Comparison of ENCODE assay signal across 8 cellular contexts in the genomic region with DNA sequence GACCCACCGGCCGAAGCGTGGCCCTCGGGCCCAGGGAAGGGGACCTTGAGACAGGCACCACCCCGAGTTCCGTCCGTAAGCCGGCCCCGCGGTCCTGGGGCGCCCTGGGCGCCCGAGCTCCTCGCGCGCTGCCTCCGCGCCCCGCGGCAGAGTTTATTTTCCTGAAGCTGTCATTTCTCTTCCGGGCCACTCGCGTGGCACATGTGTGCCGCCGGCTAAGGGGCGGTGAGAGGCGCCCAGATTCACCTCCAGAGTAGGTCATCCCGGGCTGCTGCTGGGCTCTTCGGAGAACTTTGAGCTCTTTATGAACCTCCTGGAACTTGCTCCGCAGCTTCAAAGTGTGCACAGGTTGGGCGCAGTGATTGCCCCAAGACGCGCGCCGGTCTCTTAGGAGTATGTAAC. TPM values are rescaled to one million over a fixed set of nuclear protein-coding genes. Genes with fewer than 3 reads are reported as not detected.
DNase-seq lines count a peak whose midpoint lies in the region; ATAC-seq and TF ChIP-seq lines count a peak whose summit lies in the region.

No MANE protein-coding gene starts in this region.

- peak overlapping the region; percentile 48 to 93 (median 84) for H3K27ac Mint-ChIP-seq in naive thymus-derived CD8-positive, alpha-beta T cell

- no peaks in the 10 kb centered on the region for H3K27me3 ChIP-seq in aorta (ENCODE audit: control insufficient read depth in 1 of 2, insufficient read depth in 2 of 2, low read length in 1 of 2)

- H3K4me3 Mint-ChIP-seq in naive thymus-derived CD8-positive, alpha-beta T cell, result peak overlapping the region; percentile 80 to 89 (median 86)

- peak overlapping the region; percentile 49; the same call in 1 of the 2 replicates for H3K27ac ChIP-seq in VCaP
- H3K27ac ChIP-seq in aorta (ENCODE audit: low read depth in 1 of 2, low read length in 2 of 2), result peak overlapping the region in 1 of 2 donors; percentile 14

- H3K9me3 Mint-ChIP-seq in naive thymus-derived CD8-positive, alpha-beta T cell, result no peaks in the 10 kb centered on the region

- no peaks in the 10 kb centered on the region for H3K27me3 Mint-ChIP-seq in naive thymus-derived CD8-positive, alpha-beta T cell

- H3K4me3 ChIP-seq in aorta (ENCODE audit: low read length in 2 of 2), result peak overlapping the region; percentile 80

- TF ChIP-seq CTCF in VCaP (conservative IDR thresholded peaks at IDR 0.05), result no peak

- intact Hi-C loops in aorta (cut with DNase I), result loop anchor here (2.0 to 5.0 kb wide), 3 partner anchors 136 to 803 kb away; partner anchors contain the start of genes CTU2 (in 2 of the 2), RNF166 (in 2 of the 2) and KLHDC4 (in 1 of the 2)

- peaks cover 0 to 3% of the 10 kb centered on the region in 2 donors for H3K4me1 ChIP-seq in aorta (ENCODE audit: control insufficient read depth in 1 of 2, insufficient read depth in 2 of 2, low read length in 2 of 2)

- peak; percentile 17 for ATAC-seq in GM18870 (IDR thresholded peaks at IDR 0.05; ENCODE audit: unreplicated experiment)
- peak; percentile 24 for ATAC-seq in HG03342 (IDR thresholded peaks at IDR 0.05; ENCODE audit: unreplicated experiment)
- peak; percentile 61 to 62 for ATAC-seq in naive thymus-derived CD8-positive, alpha-beta T cell
- no peak for ATAC-seq in aorta (ENCODE audit: low FRiP score)
- ATAC-seq in HG03196 (IDR thresholded peaks at IDR 0.05; ENCODE audit: unreplicated experiment), result no peak

- peaks cover 0 to 25% (median 4%) of the 10 kb centered on the region in 3 donors for H3K36me3 Mint-ChIP-seq in naive thymus-derived CD8-positive, alpha-beta T cell

- H3K9me3 ChIP-seq in aorta (ENCODE audit: control insufficient read depth, low read length), result no peaks in the 10 kb centered on the region

- no peaks in the 10 kb centered on the region for H3K36me3 ChIP-seq in aorta (ENCODE audit: control insufficient read depth in 1 of 2, insufficient read depth in 2 of 2, low read length in 1 of 2)

- peak; percentile 21 for DNase-seq in effector CD8-positive, alpha-beta T cell (lab: John Stamatoyannopoulos, UW)
- peak in 5 of 10 donors; percentile 11 to 46 (median 15) for DNase-seq in naive thymus-derived CD8-positive, alpha-beta T cell
- DNase-seq in aorta (no peak), GM19240 (ENCODE audit: insufficient read length, low spot score) (no peak)

- H3K4me1 Mint-ChIP-seq in naive thymus-derived CD8-positive, alpha-beta T cell, result peaks cover 5 to 52% (median 32%) of the 10 kb centered on the region in 4 donors

- WGBS in aorta, 2 donors, result 1% methylated on average over 30 to 35 of the region's 35 CpGs

- POLR2A ChIA-PET in naive thymus-derived CD8-positive, alpha-beta T cell (lab: Charles Lee), result interaction anchor here (0.6 to 2.1 kb wide), 15 partner anchors 28 to 805 kb away, joined by 3 to 27 read pairs (median 5); partner anchors contain the start of genes GALNS, KLHDC4, MVD and TRAPPC2L

RNA-seq across cellular contexts. Expression of gene ZC3H18, which starts 0.5 kb away (rescaled TPM):
- 10 to 100 TPM; 78.7 to 81.2 TPM for total RNA-seq in naive thymus-derived CD8-positive, alpha-beta T cell
- polyA plus RNA-seq in naive thymus-derived CD8-positive, alpha-beta T cell, result 10 to 100 TPM in 2 of 3 donors, 1 to 10 TPM in 1; 7.3 to 25.1 (median 15.9) TPM
- 10 to 100 TPM; 37.7 to 38.5 TPM for total RNA-seq in aorta
- 10 to 100 TPM; 12.4 to 19.3 TPM for polyA plus RNA-seq in aorta

Comparison
In these comparisons a context has a peak if more than half of its experiments do, and no peak if none do; other contexts are left out.
1. ATAC-seq: peak in GM18870 (single experiment), HG03342 (single experiment) and naive thymus-derived CD8-positive, alpha-beta T cell (2 of 2); none in aorta (single experiment) and HG03196 (single experiment).